In the genomic region with DNA sequence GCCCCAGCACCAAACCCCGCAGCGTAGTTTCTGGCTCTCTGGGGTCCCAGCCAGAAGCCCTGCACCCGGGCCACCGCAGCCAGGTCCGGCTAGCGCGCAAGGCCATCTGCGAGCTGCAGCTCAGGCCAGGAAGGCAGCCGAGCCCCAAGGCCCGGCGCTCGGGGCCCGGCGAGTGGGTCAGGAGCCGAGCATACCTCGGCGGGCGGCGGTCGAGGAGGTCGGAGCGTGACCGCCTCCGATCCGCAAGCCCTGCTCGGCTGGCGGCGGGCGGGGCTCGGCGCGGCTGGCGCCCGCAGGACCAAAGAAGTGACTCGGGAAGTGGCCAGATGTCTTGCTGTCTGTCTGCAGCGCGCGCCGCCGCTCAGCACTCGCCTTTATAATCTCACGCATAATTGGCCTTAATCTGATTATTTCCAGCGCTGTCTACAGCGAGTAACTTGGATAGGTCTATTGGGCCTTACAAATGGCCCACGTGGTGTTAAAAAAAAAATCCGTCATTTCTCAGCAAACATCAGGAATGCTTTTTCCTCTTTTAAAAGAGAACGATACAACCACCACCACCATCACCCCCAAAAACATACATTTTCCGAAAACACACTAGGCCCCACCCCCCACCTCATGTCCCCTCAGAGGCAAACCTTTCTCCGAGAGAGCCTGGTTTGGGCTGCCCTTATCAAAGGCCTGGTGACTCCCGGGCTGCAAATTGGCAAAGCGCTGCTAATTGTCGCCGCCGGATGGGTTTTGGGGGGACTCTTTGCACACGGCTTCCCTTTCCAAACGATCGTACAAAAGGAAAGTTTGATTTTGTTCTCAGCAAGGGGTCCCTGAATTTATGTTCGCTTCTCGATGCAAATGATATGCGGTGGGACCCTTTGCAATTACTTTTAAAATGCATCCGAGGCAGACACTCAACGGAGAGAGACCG, we compare ENCODE assay signal across 1 cellular context.
TF ChIP-seq lines count a peak whose summit lies in the region.

DRGX (minus strand) TSS at position 349 of the 925 bp plus-strand sequence. CDS start 649 bp downstream, outside the sequence.

TF ChIP-seq in SK-N-SH treated with all-trans-retinoic acid at 6 μM for 48 hours, 23 proteins besides CTCF, POLR2A, EP300 and RAD21 (continued from another document):
- TF ChIP-seq, protein P1, sequence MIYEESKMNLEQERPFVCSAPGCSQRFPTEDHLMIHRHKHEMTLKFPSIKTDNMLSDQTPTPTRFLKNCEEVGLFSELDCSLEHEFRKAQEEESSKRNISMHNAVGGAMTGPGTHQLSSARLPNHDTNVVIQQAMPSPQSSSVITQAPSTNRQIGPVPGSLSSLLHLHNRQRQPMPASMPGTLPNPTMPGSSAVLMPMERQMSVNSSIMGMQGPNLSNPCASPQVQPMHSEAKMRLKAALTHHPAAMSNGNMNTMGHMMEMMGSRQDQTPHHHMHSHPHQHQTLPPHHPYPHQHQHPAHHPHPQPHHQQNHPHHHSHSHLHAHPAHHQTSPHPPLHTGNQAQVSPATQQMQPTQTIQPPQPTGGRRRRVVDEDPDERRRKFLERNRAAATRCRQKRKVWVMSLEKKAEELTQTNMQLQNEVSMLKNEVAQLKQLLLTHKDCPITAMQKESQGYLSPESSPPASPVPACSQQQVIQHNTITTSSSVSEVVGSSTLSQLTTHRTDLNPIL (CRISPR knock-in tag; IDR thresholded peaks at IDR 0.05; ENCODE audit: low read depth): no peak
- TF ChIP-seq TOX (CRISPR knock-in tag; IDR thresholded peaks at IDR 0.05; ENCODE audit: borderline replicate concordance) (no peak), PPARA (CRISPR knock-in tag; IDR thresholded peaks at IDR 0.05; ENCODE audit: borderline replicate concordance) (no peak), RARB (CRISPR knock-in tag; IDR thresholded peaks at IDR 0.05) (no peak), ZNF70 (CRISPR knock-in tag; IDR thresholded peaks at IDR 0.05) (no peak), TCF4 (CRISPR knock-in tag; IDR thresholded peaks at IDR 0.05; ENCODE audit: borderline replicate concordance) (no peak), SNAI2 (CRISPR knock-in tag; IDR thresholded peaks at IDR 0.05) (no peak), GLIS3 (CRISPR knock-in tag; IDR thresholded peaks at IDR 0.05) (no peak)
TF ChIP-seq in SK-N-SH treated with all-trans-retinoic acid at 6 μM for 48 hours: peak in this region for 0.
